ENCODE assay signal across 12 cellular contexts in the genomic region with DNA sequence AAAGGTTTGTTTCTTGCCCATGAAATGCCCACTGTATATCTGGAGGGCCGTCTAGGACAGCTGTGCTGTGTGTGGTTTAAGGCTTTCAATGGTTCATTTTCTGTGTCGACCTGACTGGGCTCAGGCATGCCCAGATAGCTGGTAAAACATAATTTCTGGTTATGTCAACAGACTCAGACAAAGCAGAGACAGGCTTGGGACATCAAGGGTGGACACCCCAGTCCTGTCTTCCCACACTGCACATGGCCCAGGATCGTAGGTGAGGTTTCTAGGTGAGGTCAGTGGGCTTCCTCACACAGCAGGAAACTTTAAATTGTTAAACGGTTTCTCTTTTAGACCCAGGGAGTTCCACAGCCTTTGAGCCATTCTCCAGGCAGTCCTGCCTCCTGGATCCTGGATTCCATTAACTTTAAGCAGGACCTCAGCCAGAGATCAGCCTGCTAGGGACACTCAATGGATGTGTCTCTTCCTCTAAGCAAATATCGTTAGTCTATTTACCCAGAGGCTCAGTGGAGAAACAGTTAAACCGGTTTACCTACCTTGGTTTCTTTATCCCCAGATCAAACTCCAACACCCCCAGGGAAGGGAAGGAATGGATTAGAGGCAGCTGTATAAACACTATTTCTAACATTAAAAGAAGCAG.
DNase-seq lines count a peak whose midpoint lies in the region; ATAC-seq and TF ChIP-seq lines count a peak whose summit lies in the region.
"Had no signal": no experiment of that assay in that cellular context is flagged by ENCODE, and none has a peak within 500 bp of the region (broad histone marks: within the 10 kb centered on the region; RNA-seq: fewer than 3 reads in every experiment).

No MANE protein-coding gene starts in this region.

- DNase-seq in DMS53 treated with DMSO at 0.1 percent for 48 hours (lab: John Stamatoyannopoulos, UW; ENCODE audit: unreplicated experiment) (peak; percentile 100), NCI-H146 treated with DMSO at 0.1 percent for 48 hours (lab: John Stamatoyannopoulos, UW; ENCODE audit: unreplicated experiment) (peak; percentile 100), adipocyte (ENCODE audit: low read depth) (peak; percentile 11), left kidney (ENCODE audit: low read depth, low spot score) (peak; percentile 53), GM13976 (ENCODE audit: low spot score) (no peak)
- DNase-seq in activated CD8-positive, alpha-beta memory T cell treated with anti-CD3 and anti-CD28 coated beads, Interleukin-2, amount 50 U/mL, for 48 hours: no peak
- no peak for DNase-seq in stimulated activated naive CD4-positive, alpha-beta T cell treated with Interleukin-2 at 50 U/mL for 16 hours (lab: John Stamatoyannopoulos, UW)
- DNase-seq: activated CD8-positive, alpha-beta T cell treated with anti-CD3 and anti-CD28 coated beads, Interleukin-2, amount 10 ng/mL, durations not matched to agents 7 days and 5 days; CD4-positive, alpha-beta memory T cell had no signal

- no peak for ATAC-seq in GM18909 (IDR thresholded peaks at IDR 0.05; ENCODE audit: poor library complexity, unreplicated experiment)
- ATAC-seq: activated CD8-positive, alpha-beta T cell treated with anti-CD3 and anti-CD28 coated beads, Interleukin-2, amount 10 ng/mL, durations not matched to agents 7 days and 5 days; stimulated activated effector memory CD8-positive, alpha-beta T cell treated with anti-CD3 and anti-CD28 coated beads, Interleukin-12 subunit alpha, Interleukin-12 subunit beta, amount 100 ng/mL, for 72 hours had no signal

- H3K4me1 ChIP-seq in adipocyte (ENCODE audit: control insufficient read depth, insufficient read depth, low read length): peaks cover 13% of the 10 kb centered on the region

- H3K27me3 ChIP-seq in adipocyte (replicated peaks; ENCODE audit: control insufficient read depth, insufficient read depth, low read length): peaks cover 2% of the 10 kb centered on the region

- H3K9ac ChIP-seq in adipocyte (ENCODE audit: low read length): no peak overlapping the region

- in situ Hi-C loops in GM13976 (cut with MboI; ENCODE audit: low sequenced_read_pairs, unreplicated experiment): no loop called here

- H3K4me3 ChIP-seq in adipocyte (ENCODE audit: low read length): no peak overlapping the region
- H3K4me3 ChIP-seq: SK-N-MC had no signal

- no peaks in the 10 kb centered on the region for H3K9me3 ChIP-seq in adipocyte (ENCODE audit: control insufficient read depth, low read length)

- no peak for TF ChIP-seq CTCF in GM13976 (IDR thresholded peaks at IDR 0.05; ENCODE audit: borderline replicate concordance, control extremely low read depth, extremely low read depth, insufficient read depth, missing control alignments)

- no peaks in the 10 kb centered on the region for H3K36me3 ChIP-seq in adipocyte (ENCODE audit: control insufficient read depth, insufficient read depth, low read length, severe bottlenecking)

Comparison
In these comparisons a context has a peak if more than half of its experiments do, and no peak if none do; other contexts are left out.
1. DNase-seq: peak in DMS53 treated with DMSO at 0.1 percent for 48 hours (single experiment), NCI-H146 treated with DMSO at 0.1 percent for 48 hours (single experiment), adipocyte (single experiment) and left kidney (single experiment); none in activated CD8-positive, alpha-beta memory T cell treated with anti-CD3 and anti-CD28 coated beads, Interleukin-2, amount 50 U/mL, for 48 hours (single experiment), stimulated activated naive CD4-positive, alpha-beta T cell treated with Interleukin-2 at 50 U/mL for 16 hours (single experiment) and GM13976 (single experiment).